9 cellular contexts compared by ENCODE assay signal in genomic region chr12:6199211-6199530, GRCh38. TPM values are rescaled to one million over a fixed set of nuclear protein-coding genes. Genes with fewer than 3 reads are reported as not detected.
A peak's percentile ranks its signal among the peaks of the same experiment; 100 is the strongest.
DNase-seq lines count a peak whose midpoint lies in the region; ATAC-seq and TF ChIP-seq lines count a peak whose summit lies in the region.
"Had no signal": no experiment of that assay in that cellular context is flagged by ENCODE, and none has a peak within 500 bp of the region (broad histone marks: within the 10 kb centered on the region; RNA-seq: fewer than 3 reads in every experiment).

No MANE protein-coding gene starts in this region.

- no peaks in the 10 kb centered on the region for H3K9me3 Mint-ChIP-seq in activated naive CD8-positive, alpha-beta T cell treated with anti-CD3 and anti-CD28 coated beads, Interleukin-2, amount 50 U/mL, for 24 hours
- H3K9me3 Mint-ChIP-seq in immature natural killer cell: no peaks in the 10 kb centered on the region
- no peaks in the 10 kb centered on the region for H3K9me3 Mint-ChIP-seq in stimulated activated memory B cell treated with anti-CD40 and anti-IgM and Interleukin-4, amounts not matched to agents 10 μg/mL and 1 μg/mL and 100 μg/mL, for 72 hours

- H2AFZ ChIP-seq in HCT116 (ENCODE audit: low read depth, low read length, poor library complexity, severe bottlenecking): no peak overlapping the region

- intact Hi-C loops in HCT116 (cut with micrococcal nuclease): no loop called here

- peaks cover 23% of the 10 kb centered on the region for H3K27me3 Mint-ChIP-seq in activated naive CD8-positive, alpha-beta T cell treated with anti-CD3 and anti-CD28 coated beads, Interleukin-2, amount 50 U/mL, for 24 hours
- H3K27me3 Mint-ChIP-seq in immature natural killer cell (ENCODE audit: low read depth in 3 of 3): peaks cover 5 to 15% (median 14%) of the 10 kb centered on the region in 3 donors
- peaks cover 21% of the 10 kb centered on the region for H3K27me3 Mint-ChIP-seq in stimulated activated memory B cell treated with anti-CD40 and anti-IgM and Interleukin-4, amounts not matched to agents 10 μg/mL and 1 μg/mL and 100 μg/mL, for 72 hours

- H3K4me2 ChIP-seq in HCT116 (ENCODE audit: low read length): peak overlapping the region; percentile 91

- H3K4me3 ChIP-seq in HCT116 (replicated peaks in 1 of 2; ENCODE audit: low read depth in 1 of 2, low read length in 2 of 2): peak overlapping the region; percentile 93 to 95; a peak in 3 of 4 replicates

- no peaks in the 10 kb centered on the region for H3K9me3 ChIP-seq in HCT116 (ENCODE audit: control insufficient read depth in 1 of 2, insufficient read depth in 1 of 2, low read depth in 1 of 2, low read length in 2 of 2)

- RAD21 ChIA-PET in HCT116 (lab: Charles Lee; ENCODE audit: low non-redundant PET in 1 of 2, low total read pairs in 2 of 2, uncharacterized antibody in 2 of 2, unreplicated experiment in 2 of 2): no interaction called here

- peaks cover 38% of the 10 kb centered on the region for H3K79me2 ChIP-seq in HCT116 (ENCODE audit: insufficient read depth, low read length)

- ATAC-seq in HCT116: no peak
- no peak for ATAC-seq in activated naive CD8-positive, alpha-beta T cell treated with anti-CD3 and anti-CD28 coated beads, Interleukin-2, amount 50 U/mL, for 24 hours
- no peak for ATAC-seq in stimulated activated memory B cell treated with anti-CD40 and anti-IgM and Interleukin-4, amounts not matched to agents 10 μg/mL and 1 μg/mL and 100 μg/mL, for 72 hours
- no peak for ATAC-seq in GM18519 (IDR thresholded peaks at IDR 0.05; ENCODE audit: low FRiP score, unreplicated experiment)
- no peak for ATAC-seq in HG02840 (IDR thresholded peaks at IDR 0.05; ENCODE audit: low FRiP score, unreplicated experiment)

- peak overlapping the region; percentile 51 for H3K27ac ChIP-seq in HCT116 (ENCODE audit: low read depth, low read length)
- H3K27ac ChIP-seq: KMS-11 had no signal

- no peak overlapping the region for H3K27ac Mint-ChIP-seq in activated naive CD8-positive, alpha-beta T cell treated with anti-CD3 and anti-CD28 coated beads, Interleukin-2, amount 50 U/mL, for 24 hours
- no peak overlapping the region for H3K27ac Mint-ChIP-seq in immature natural killer cell
- H3K27ac Mint-ChIP-seq in stimulated activated memory B cell treated with anti-CD40 and anti-IgM and Interleukin-4, amounts not matched to agents 10 μg/mL and 1 μg/mL and 100 μg/mL, for 72 hours: peak overlapping the region; percentile 1

- H3K36me3 ChIP-seq in HCT116 (ENCODE audit: control insufficient read depth in 1 of 2, insufficient read depth in 2 of 2, low read length in 2 of 2): peaks cover 0 to 7% of the 10 kb centered on the region in 2 experiments; a peak in 1 of 4 replicates

- TF ChIP-seq CTCF in HCT116 (IDR thresholded peaks at IDR 0.05 in 2 of 3, conservative IDR thresholded peaks at IDR 0.05 in 1 of 3; ENCODE audit: borderline replicate concordance in 1 of 3, insufficient read depth in 1 of 3, low read depth in 2 of 3, low read length in 2 of 3): no peak

- peaks cover 31 to 53% of the 10 kb centered on the region in 2 experiments for H3K4me1 ChIP-seq in HCT116 (ENCODE audit: control insufficient read depth in 1 of 2, insufficient read depth in 2 of 2, low read length in 2 of 2)

- no peaks in the 10 kb centered on the region for H3K36me3 Mint-ChIP-seq in activated naive CD8-positive, alpha-beta T cell treated with anti-CD3 and anti-CD28 coated beads, Interleukin-2, amount 50 U/mL, for 24 hours (ENCODE audit: low read depth)
- H3K36me3 Mint-ChIP-seq in immature natural killer cell: no peaks in the 10 kb centered on the region
- no peaks in the 10 kb centered on the region for H3K36me3 Mint-ChIP-seq in stimulated activated memory B cell treated with anti-CD40 and anti-IgM and Interleukin-4, amounts not matched to agents 10 μg/mL and 1 μg/mL and 100 μg/mL, for 72 hours

- CTCF ChIA-PET in HCT116 (lab: Charles Lee): interaction anchor here (2.2 kb wide), 1 partner anchor 80 kb away, joined by 7 read pairs; no protein-coding TSS in a partner anchor

- POLR2A ChIA-PET in HCT116 (lab: Charles Lee): interaction anchor here (1.1 kb wide), 1 partner anchor 23 kb away, joined by 3 read pairs; no protein-coding TSS in a partner anchor

- peak overlapping the region; percentile 67; the same call in 1 of the 2 replicates for H3K9ac ChIP-seq in HCT116 (ENCODE audit: low read length)
- H3K9ac ChIP-seq: KMS-11 had no signal

- no peak for TF ChIP-seq RAD21 in HCT116 (IDR thresholded peaks at IDR 0.05; ENCODE audit: low read depth)

- H3K4me3 Mint-ChIP-seq in activated naive CD8-positive, alpha-beta T cell treated with anti-CD3 and anti-CD28 coated beads, Interleukin-2, amount 50 U/mL, for 24 hours: peak overlapping the region; percentile 56
- peak overlapping the region in 3 of 5 donors; percentile 33 to 70 (median 57) for H3K4me3 Mint-ChIP-seq in immature natural killer cell
- H3K4me3 Mint-ChIP-seq in stimulated activated memory B cell treated with anti-CD40 and anti-IgM and Interleukin-4, amounts not matched to agents 10 μg/mL and 1 μg/mL and 100 μg/mL, for 72 hours: peak overlapping the region; percentile 77

- no peak for DNase-seq in HCT116 (ENCODE audit: low read depth, low spot score)
- DNase-seq in activated naive CD8-positive, alpha-beta T cell treated with anti-CD3 and anti-CD28 coated beads, Interleukin-2, amount 50 U/mL, for 24 hours: no peak
- no peak for DNase-seq in immature natural killer cell
- no peak for DNase-seq in NCI-H128 (lab: John Stamatoyannopoulos, UW; ENCODE audit: unreplicated experiment)
- DNase-seq in activated CD4-positive, CD25-positive, alpha-beta regulatory T cell treated with anti-CD3 and anti-CD28 coated beads, Interleukin-2, amount 50 U/mL, for 72 hours: no peak

- no peaks in the 10 kb centered on the region for H3K27me3 ChIP-seq in HCT116 (ENCODE audit: insufficient read depth, low read length)

- no TSS peak for BruUV-seq in HCT116 (replicated peaks; lab: Mats Ljungman, UMichigan)

- no peaks in the 10 kb centered on the region for H4K20me1 ChIP-seq in HCT116 (ENCODE audit: insufficient read depth)

- no peaks in the 10 kb centered on the region for H3K9me2 ChIP-seq in HCT116 (ENCODE audit: insufficient read depth)

- peaks cover 32% of the 10 kb centered on the region for H3K4me1 Mint-ChIP-seq in activated naive CD8-positive, alpha-beta T cell treated with anti-CD3 and anti-CD28 coated beads, Interleukin-2, amount 50 U/mL, for 24 hours
- peaks cover 5 to 6% of the 10 kb centered on the region in 2 donors for H3K4me1 Mint-ChIP-seq in immature natural killer cell
- peaks cover 45% of the 10 kb centered on the region for H3K4me1 Mint-ChIP-seq in stimulated activated memory B cell treated with anti-CD40 and anti-IgM and Interleukin-4, amounts not matched to agents 10 μg/mL and 1 μg/mL and 100 μg/mL, for 72 hours

- TF ChIP-seq POLR2A in HCT116 (IDR thresholded peaks at IDR 0.05; ENCODE audit: borderline replicate concordance, extremely low read depth, insufficient read depth, insufficient read length): no peak

TF ChIP-seq in HCT116, 20 proteins besides CTCF, POLR2A, EP300 and RAD21 (continues in another document):
- TF ChIP-seq CBX3 (IDR thresholded peaks at IDR 0.05; ENCODE audit: low read depth) (no peak), ZBTB33 (IDR thresholded peaks at IDR 0.05; ENCODE audit: extremely low read depth, insufficient replicate concordance, low read length) (no peak), POLR2AphosphoS5 (IDR thresholded peaks at IDR 0.05; ENCODE audit: low read depth, low read length) (no peak), EZH2 (IDR thresholded peaks at IDR 0.05) (no peak), ATF3 (IDR thresholded peaks at IDR 0.05) (no peak), YY1 (IDR thresholded peaks at IDR 0.05; ENCODE audit: extremely low read depth, insufficient replicate concordance, low read depth, low read length) (no peak), SRF (IDR thresholded peaks at IDR 0.05; ENCODE audit: low read depth) (no peak), CEBPB (IDR thresholded peaks at IDR 0.05; ENCODE audit: low read depth) (no peak), SIN3A (IDR thresholded peaks at IDR 0.05; ENCODE audit: low read depth) (no peak), SP1 (IDR thresholded peaks at IDR 0.05; ENCODE audit: low read depth) (no peak), JUND (IDR thresholded peaks at IDR 0.05) (no peak), ZFX (IDR thresholded peaks at IDR 0.05) (no peak), FOSL1 (IDR thresholded peaks at IDR 0.05; ENCODE audit: low read depth) (no peak), TCF7L2 (IDR thresholded peaks at IDR 0.05; ENCODE audit: borderline replicate concordance, extremely low read depth, insufficient read depth, insufficient read length) (no peak), EGR1 (IDR thresholded peaks at IDR 0.05; ENCODE audit: low read depth) (no peak), EZH2phosphoT487 (IDR thresholded peaks at IDR 0.05; ENCODE audit: borderline replicate concordance) (no peak)

RNA-seq across cellular contexts. Expression of gene CD9, which starts 1.0 kb away (rescaled TPM):
- total RNA-seq in HCT116 (2021; ENCODE audit: unreplicated experiment): 182 TPM
- polyA plus RNA-seq in HCT116 (2012): 246 and 260 TPM in 2 replicates
- 1 to 10 TPM; 2.1 to 9.8 (median 5.1) TPM for polyA plus RNA-seq in immature natural killer cell
